9 cellular contexts compared by ENCODE assay signal in genomic region chr16:72094266-72094610, GRCh38. TPM values are rescaled to one million over a fixed set of nuclear protein-coding genes. Genes with fewer than 3 reads are reported as not detected.
A peak's percentile ranks its signal among the peaks of the same experiment; 100 is the strongest.
DNase-seq lines count a peak whose midpoint lies in the region; ATAC-seq and TF ChIP-seq lines count a peak whose summit lies in the region.
"Had no signal": no experiment of that assay in that cellular context is flagged by ENCODE, and none has a peak within 500 bp of the region (broad histone marks: within the 10 kb centered on the region; RNA-seq: fewer than 3 reads in every experiment).

No MANE protein-coding gene starts in this region.

- H3K27me3 ChIP-seq in HCT116 (ENCODE audit: insufficient read depth, low read length) (no peaks in the 10 kb centered on the region), osteoblast (ENCODE audit: insufficient read depth, low read length) (no peaks in the 10 kb centered on the region), aorta (ENCODE audit: control insufficient read depth in 1 of 2, insufficient read depth in 2 of 2, low read length in 1 of 2) (no peaks in the 10 kb centered on the region)

- no peak for TF ChIP-seq POLR2A in HCT116 (IDR thresholded peaks at IDR 0.05; ENCODE audit: borderline replicate concordance, extremely low read depth, insufficient read depth, insufficient read length)

- DNase-seq in HCT116 (ENCODE audit: low read depth, low spot score) (no peak), epithelial cell of proximal tubule (ENCODE audit: low read depth) (no peak), osteoblast (ENCODE audit: insufficient read length, low spot score, missing footprints) (peak; percentile 88), aorta (no peak), DMS79 (lab: John Stamatoyannopoulos, UW) (no peak), NCI-H2107 treated with DMSO at 0.1 percent for 48 hours (lab: John Stamatoyannopoulos, UW; ENCODE audit: unreplicated experiment) (no peak)

- H3K4me3 ChIP-seq in HCT116 (replicated peaks in 1 of 2; ENCODE audit: low read depth in 1 of 2, low read length in 2 of 2) (peak overlapping the region; percentile 73 to 99), epithelial cell of proximal tubule (ENCODE audit: low read depth, low read length) (peak overlapping the region; percentile 99), osteoblast (ENCODE audit: insufficient read depth, low read length) (peak overlapping the region; percentile 88), aorta (ENCODE audit: low read length in 2 of 2) (peak overlapping the region; percentile 51 to 64)

- POLR2A ChIA-PET in HCT116 (lab: Charles Lee), result no interaction called here

- peak overlapping the region; percentile 90 for H3K9ac ChIP-seq in HCT116 (ENCODE audit: low read length)

- H2AFZ ChIP-seq in HCT116 (ENCODE audit: low read depth, low read length, poor library complexity, severe bottlenecking) (peak overlapping the region; percentile 37), osteoblast (ENCODE audit: low read length) (peak overlapping the region; percentile 93)

- intact Hi-C loops in HCT116 (cut with micrococcal nuclease), result loop anchor here (10.0 kb wide), 2 partner anchors 209 to 529 kb away; partner anchors contain the start of gene ZNF821
- intact Hi-C loops in aorta (cut with DNase I), result no loop called here

- H4K20me1 ChIP-seq in HCT116 (ENCODE audit: insufficient read depth), result no peaks in the 10 kb centered on the region
- peaks cover 22% of the 10 kb centered on the region for H4K20me1 ChIP-seq in osteoblast (ENCODE audit: insufficient read depth, low read length)

- BruUV-seq in HCT116 (replicated peaks; lab: Mats Ljungman, UMichigan), result TSS peak; percentile 55

- 0 to 1% methylated on average over 11 of the region's 11 CpGs for WGBS in aorta, 2 donors

- peak; percentile 16 for ATAC-seq in HCT116
- ATAC-seq in aorta (ENCODE audit: low FRiP score), result no peak
- no peak for ATAC-seq in HG03025 (IDR thresholded peaks at IDR 0.05; ENCODE audit: low FRiP score, unreplicated experiment)

- no peaks in the 10 kb centered on the region for H3K9me2 ChIP-seq in HCT116 (ENCODE audit: insufficient read depth)

- H3K36me3 ChIP-seq in HCT116 (ENCODE audit: control insufficient read depth in 1 of 2, insufficient read depth in 2 of 2, low read length in 2 of 2) (peaks cover 27 to 35% of the 10 kb centered on the region in 2 experiments; a peak in 3 of 4 replicates), osteoblast (ENCODE audit: insufficient read depth, low read length) (peaks cover 38% of the 10 kb centered on the region), aorta (ENCODE audit: control insufficient read depth in 1 of 2, insufficient read depth in 2 of 2, low read length in 1 of 2) (peaks cover 2 to 11% of the 10 kb centered on the region in 2 donors)

- peak overlapping the region; percentile 91 for H3K4me2 ChIP-seq in HCT116 (ENCODE audit: low read length)
- peak overlapping the region; percentile 85 for H3K4me2 ChIP-seq in osteoblast (ENCODE audit: insufficient read depth, low read length)

- CTCF ChIA-PET in HCT116 (lab: Charles Lee), result interaction anchor here (1.4 kb wide), 1 partner anchor 28 kb away, joined by 7 read pairs; no protein-coding TSS in a partner anchor

- TF ChIP-seq CTCF in HCT116 (IDR thresholded peaks at IDR 0.05 in 2 of 3, conservative IDR thresholded peaks at IDR 0.05 in 1 of 3; ENCODE audit: borderline replicate concordance in 1 of 3, insufficient read depth in 1 of 3, low read depth in 2 of 3, low read length in 2 of 3) (no peak), VCaP (conservative IDR thresholded peaks at IDR 0.05) (no peak), epithelial cell of proximal tubule (conservative IDR thresholded peaks at IDR 0.05; ENCODE audit: low read depth, low read length) (no peak), osteoblast (IDR thresholded peaks at IDR 0.05; ENCODE audit: extremely low read depth, low read depth, low read length) (no peak)

- RAD21 ChIA-PET in HCT116 (lab: Charles Lee; ENCODE audit: low non-redundant PET in 1 of 2, low total read pairs in 2 of 2, uncharacterized antibody in 2 of 2, unreplicated experiment in 2 of 2), result no interaction called here

- H3K27ac ChIP-seq in HCT116 (ENCODE audit: low read depth, low read length), result peak overlapping the region; percentile 65
- H3K27ac ChIP-seq in VCaP, result peak overlapping the region; percentile 75
- H3K27ac ChIP-seq in osteoblast (ENCODE audit: low read depth, low read length), result peak overlapping the region; percentile 72
- H3K27ac ChIP-seq in aorta (ENCODE audit: low read depth in 1 of 2, low read length in 2 of 2), result peak overlapping the region in 1 of 2 donors; percentile 81

- no peak for TF ChIP-seq RAD21 in HCT116 (IDR thresholded peaks at IDR 0.05; ENCODE audit: low read depth)

- H3K4me1 ChIP-seq in HCT116 (ENCODE audit: control insufficient read depth in 1 of 2, insufficient read depth in 2 of 2, low read length in 2 of 2), result peaks cover 6 to 15% of the 10 kb centered on the region in 2 experiments; a peak in 3 of 4 replicates
- peaks cover 16% of the 10 kb centered on the region for H3K4me1 ChIP-seq in osteoblast (ENCODE audit: insufficient read depth, low read length)
- H3K4me1 ChIP-seq in aorta (ENCODE audit: control insufficient read depth in 1 of 2, insufficient read depth in 2 of 2, low read length in 2 of 2), result peaks cover 0 to 4% of the 10 kb centered on the region in 2 donors

- H3K9me3 ChIP-seq in HCT116 (ENCODE audit: control insufficient read depth in 1 of 2, insufficient read depth in 1 of 2, low read depth in 1 of 2, low read length in 2 of 2) (no peaks in the 10 kb centered on the region), osteoblast (ENCODE audit: low read depth, low read length) (no peaks in the 10 kb centered on the region), aorta (ENCODE audit: control insufficient read depth, low read length) (no peaks in the 10 kb centered on the region)

- H3K79me2 ChIP-seq in HCT116 (ENCODE audit: insufficient read depth, low read length), result peaks cover 72% of the 10 kb centered on the region
- peaks cover 82% of the 10 kb centered on the region for H3K79me2 ChIP-seq in osteoblast (ENCODE audit: insufficient read depth, low read length)

TF ChIP-seq in HCT116, 20 proteins besides CTCF, POLR2A, EP300 and RAD21:
- TF ChIP-seq ZFX (IDR thresholded peaks at IDR 0.05), result peak; percentile 61
- TF ChIP-seq FOSL1 (IDR thresholded peaks at IDR 0.05; ENCODE audit: low read depth), result no peak

RNA-seq across cellular contexts. Expression of gene DHX38, which starts 0.6 kb away (rescaled TPM):
- total RNA-seq in HCT116 (2021; ENCODE audit: unreplicated experiment) (71.0 TPM), epithelial cell of proximal tubule (31.4 and 36.6 TPM in 2 replicates), osteoblast (51.4 and 52.7 TPM in 2 replicates), aorta (10 to 100 TPM; 58.1 to 63.4 TPM)
- polyA plus RNA-seq in HCT116 (2012), result 65.0 and 76.8 TPM in 2 replicates
- 10 to 100 TPM; 22.4 to 77.4 TPM for polyA plus RNA-seq in aorta

RNA-seq across cellular contexts. Expression of gene TXNL4B, which starts 0.8 kb away (rescaled TPM):
- total RNA-seq in HCT116 (2021; ENCODE audit: unreplicated experiment), result 15.5 TPM
- 7.3 and 8.4 TPM in 2 replicates for polyA plus RNA-seq in HCT116 (2012)
- 6.5 and 11.0 TPM in 2 replicates for total RNA-seq in epithelial cell of proximal tubule
- 9.1 and 12.3 TPM in 2 replicates for total RNA-seq in osteoblast
- 10 to 100 TPM in 1 of 2 donors, 1 to 10 TPM in 1; 8.9 to 11.8 TPM for total RNA-seq in aorta
- polyA plus RNA-seq in aorta, result 1 to 10 TPM; 7.3 to 8.9 TPM

RNA-seq across cellular contexts. Expression of gene HPR, which starts 31.2 kb away (rescaled TPM):
- total RNA-seq in HCT116 (2021; ENCODE audit: unreplicated experiment), result not detected
- polyA plus RNA-seq in HCT116 (2012), result not detected in 2 replicates
- not detected in 2 replicates for total RNA-seq in epithelial cell of proximal tubule
- not detected in 2 replicates for total RNA-seq in osteoblast
- total RNA-seq in aorta, result under 1 TPM in 1 of 2 donors, not detected in 1; 0.49 TPM
- polyA plus RNA-seq in aorta, result 1 to 10 TPM; 1.1 to 4.8 TPM
- total RNA-seq: activated CD8-positive, alpha-beta memory T cell treated with anti-CD3 and anti-CD28 coated beads for 36 hours had no signal

RNA-seq across cellular contexts. Expression of gene HP, which starts 39.9 kb away (rescaled TPM):
- total RNA-seq in HCT116 (2021; ENCODE audit: unreplicated experiment) (18.1 TPM), epithelial cell of proximal tubule (not detected in 2 replicates), osteoblast (not detected in 2 replicates), aorta (10 to 100 TPM; 19.4 to 83.0 TPM)
- not detected in 2 replicates for polyA plus RNA-seq in HCT116 (2012)
- polyA plus RNA-seq in aorta, result 10 to 100 TPM in 1 of 2 donors, 1 to 10 TPM in 1; 3.5 to 34.7 TPM
- total RNA-seq: activated CD8-positive, alpha-beta memory T cell treated with anti-CD3 and anti-CD28 coated beads for 36 hours had no signal
